Comparison of ENCODE assay signal across 8 cellular contexts in genomic region chr10:25174461-25175230, GRCh38. TPM values are rescaled to one million over a fixed set of nuclear protein-coding genes. Genes with fewer than 3 reads are reported as not detected.
A peak's percentile ranks its signal among the peaks of the same experiment; 100 is the strongest.
DNase-seq lines count a peak whose midpoint lies in the region; ATAC-seq, FAIRE-seq and TF ChIP-seq lines count a peak whose summit lies in the region.

TSS of gene GPR158 (plus strand) at chr10:25175001. CDS start at chr10:25175421, 420 bp downstream.

- H3K4me1 ChIP-seq in PC-9 (replicated peaks; ENCODE audit: insufficient read depth) = no peaks in the 10 kb centered on the region

- ATAC-seq in stimulated activated naive CD8-positive, alpha-beta T cell treated with anti-CD3 and anti-CD28 coated beads, Interleukin-15, amount 100 ng/mL, for 72 hours = peak; percentile 73
- no peak for ATAC-seq in GM18870 (IDR thresholded peaks at IDR 0.05; ENCODE audit: unreplicated experiment)

- H3K36me3 ChIP-seq in PC-9 (ENCODE audit: low read depth) = no peaks in the 10 kb centered on the region

- peak within 1 kb of the TSS; percentile 92 to 96 (median 93) for H3K4me3 Mint-ChIP-seq in nephron
- peak within 1 kb of the TSS; percentile 65 to 83 for H3K4me3 Mint-ChIP-seq in stimulated activated naive CD8-positive, alpha-beta T cell treated with anti-CD3 and anti-CD28 coated beads, Interleukin-15, amount 100 ng/mL, for 72 hours

- no peaks in the 10 kb centered on the region for H3K36me3 Mint-ChIP-seq in nephron (ENCODE audit: low read depth)

- DNase-seq in EL (peak; percentile 79), HUDEP-2 (lab: John Stamatoyannopoulos, UW; ENCODE audit: unreplicated experiment in 76 of 76) (peak in 73 of 76 experiments; percentile 6 to 85 (median 70)), PC-9 (peak in 1 of 2 experiments; percentile 38), frontal cortex (ENCODE audit: low spot score in 2 of 2) (peak; percentile 85 to 87)
- DNase-seq in activated naive CD4-positive, alpha-beta T cell treated with anti-CD3 and anti-CD28 coated beads, Interleukin-2, amount 50 U/mL, for 16 hours = peak; percentile 52
- peak; percentile 60 to 64 for DNase-seq in stimulated activated naive CD8-positive, alpha-beta T cell treated with anti-CD3 and anti-CD28 coated beads, Interleukin-15, amount 100 ng/mL, for 72 hours

- no peak for TF ChIP-seq CTCF in PC-9 (conservative IDR thresholded peaks at IDR 0.05)
- no peak for TF ChIP-seq CTCF in nephron (IDR thresholded peaks at IDR 0.05; ENCODE audit: unreplicated experiment in 3 of 3)

- POLR2A ChIA-PET in PC-9 (lab: Charles Lee; ENCODE audit: unreplicated experiment) = no interaction called here

- no peak within 1 kb of the TSS for H2AFZ ChIP-seq in PC-9

- no peak for FAIRE-seq in frontal cortex (lab: Jason Lieb, UNC)

- H3K27me3 ChIP-seq in PC-9 (ENCODE audit: insufficient read depth, low read depth) = peaks cover 4% of the 10 kb centered on the region; the same call in 1 of the 2 replicates

- BruUV-seq in PC-9 (replicated peaks; lab: Mats Ljungman, UMichigan) = no TSS peak

- H4K20me1 ChIP-seq in PC-9 (ENCODE audit: insufficient read depth) = no peaks in the 10 kb centered on the region

- H3K4me2 ChIP-seq in PC-9 = no peak within 1 kb of the TSS

- no peak within 1 kb of the TSS for H3K27ac Mint-ChIP-seq in nephron
- no peak within 1 kb of the TSS for H3K27ac Mint-ChIP-seq in stimulated activated naive CD8-positive, alpha-beta T cell treated with anti-CD3 and anti-CD28 coated beads, Interleukin-15, amount 100 ng/mL, for 72 hours

- no peak within 1 kb of the TSS for H3K4me3 ChIP-seq in PC-9

- peaks cover 5% of the 10 kb centered on the region for H3K9me3 Mint-ChIP-seq in nephron
- H3K9me3 Mint-ChIP-seq in stimulated activated naive CD8-positive, alpha-beta T cell treated with anti-CD3 and anti-CD28 coated beads, Interleukin-15, amount 100 ng/mL, for 72 hours = peaks cover 6 to 14% of the 10 kb centered on the region in 2 donors

- H3F3A ChIP-seq in PC-9 (ENCODE audit: insufficient read depth, low read depth) = no peaks in the 10 kb centered on the region

- intact Hi-C loops in PC-9 (cut with micrococcal nuclease; ENCODE audit: unreplicated experiment) = no loop called here

- no peaks in the 10 kb centered on the region for H3K79me2 ChIP-seq in PC-9 (ENCODE audit: low read depth)

- peaks cover 59% of the 10 kb centered on the region for H3K27me3 Mint-ChIP-seq in nephron (ENCODE audit: low read depth)
- peaks cover 70% of the 10 kb centered on the region for H3K27me3 Mint-ChIP-seq in stimulated activated naive CD8-positive, alpha-beta T cell treated with anti-CD3 and anti-CD28 coated beads, Interleukin-15, amount 100 ng/mL, for 72 hours

- no peaks in the 10 kb centered on the region for H3K9me2 ChIP-seq in PC-9 (ENCODE audit: insufficient read depth)

- no peaks in the 10 kb centered on the region for H3K9me3 ChIP-seq in PC-9 (ENCODE audit: insufficient read depth, low read depth)

- H3K27ac ChIP-seq in PC-9 = no peak within 1 kb of the TSS

- peaks cover 13% of the 10 kb centered on the region for H3K4me1 Mint-ChIP-seq in nephron
- peaks cover 29% of the 10 kb centered on the region for H3K4me1 Mint-ChIP-seq in stimulated activated naive CD8-positive, alpha-beta T cell treated with anti-CD3 and anti-CD28 coated beads, Interleukin-15, amount 100 ng/mL, for 72 hours

- CTCF ChIA-PET in PC-9 (lab: Charles Lee) = no interaction called here

RNA-seq across cellular contexts. Expression of gene GPR158, which starts in this region (rescaled TPM):
- total RNA-seq in PC-9 (2021) = 9.0 and 12.2 TPM in 2 replicates
- total RNA-seq in frontal cortex = 9.0 TPM
